ENCODE assay signal across 8 cellular contexts in the genomic region with DNA sequence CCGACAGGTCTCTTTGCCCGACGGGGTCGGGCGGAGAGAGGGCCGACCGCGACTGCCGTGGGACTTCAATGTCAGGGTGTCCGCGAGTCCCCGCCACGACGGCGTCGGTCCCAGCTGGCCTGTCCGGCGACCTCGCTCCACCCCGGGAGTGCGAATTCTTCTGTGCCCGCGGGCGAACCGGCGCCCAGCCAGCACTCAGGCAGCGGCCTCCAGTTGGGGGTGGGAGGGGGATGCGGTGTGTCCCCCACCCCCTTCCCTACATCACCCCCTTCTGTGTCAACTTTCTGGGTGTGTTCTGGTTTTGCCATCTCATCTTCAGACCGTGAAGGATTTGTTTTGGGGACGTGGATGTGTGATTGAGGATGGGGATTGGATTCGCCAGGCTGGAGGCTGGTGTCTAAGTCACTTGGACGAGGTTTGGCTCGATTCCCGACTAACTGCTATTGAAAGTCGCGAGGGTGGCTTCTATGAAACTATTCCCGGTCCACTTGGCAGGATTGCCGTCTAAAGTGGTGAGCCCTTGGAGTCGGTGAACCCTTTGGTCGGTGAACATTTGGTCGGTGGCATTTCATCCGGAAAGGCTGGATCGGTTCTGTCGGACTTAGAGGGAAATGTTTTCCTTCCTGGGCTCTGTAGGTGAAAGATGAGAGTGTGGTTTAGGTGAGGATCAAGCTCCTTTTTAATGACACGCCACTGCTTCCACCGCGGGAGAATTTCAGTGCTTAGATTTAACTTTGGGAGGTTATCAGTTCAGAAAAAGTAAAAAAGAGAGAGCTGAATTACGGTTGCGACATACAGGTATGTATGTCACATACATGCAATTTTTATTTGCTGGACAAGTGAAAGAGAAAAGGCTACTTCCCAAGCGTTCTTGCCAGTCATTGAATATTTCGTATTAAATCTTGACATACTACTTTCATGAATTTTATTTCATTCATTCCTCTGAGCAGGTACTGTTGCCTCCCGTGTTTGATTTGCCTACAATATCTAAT. TPM values are rescaled to one million over a fixed set of nuclear protein-coding genes. Genes with fewer than 3 reads are reported as not detected.
DNase-seq lines count a peak whose midpoint lies in the region; TF ChIP-seq lines count a peak whose summit lies in the region.

No MANE protein-coding gene starts in this region.

- H3K36me3 ChIP-seq in adipocyte (ENCODE audit: control insufficient read depth, insufficient read depth, low read length, severe bottlenecking) (no peaks in the 10 kb centered on the region), right atrium auricular region (no peaks in the 10 kb centered on the region), prostate gland (no peaks in the 10 kb centered on the region)

- no peak overlapping the region for H3K23ac ChIP-seq in H9 (ENCODE audit: insufficient read length, low read depth, low read length)

- H3K79me1 ChIP-seq in H9 (ENCODE audit: insufficient read depth, low read depth, low read length, poor library complexity, severe bottlenecking): no peaks in the 10 kb centered on the region

- TF ChIP-seq CTCF in H9 (conservative IDR thresholded peaks at IDR 0.05) (no peak), right atrium auricular region (IDR thresholded peaks at IDR 0.05) (no peak), prostate gland (IDR thresholded peaks at IDR 0.05) (no peak)

- no peak for TF ChIP-seq POLR2A in prostate gland (IDR thresholded peaks at IDR 0.05)

- DNase-seq in NOMO-1 (lab: John Stamatoyannopoulos, UW; ENCODE audit: unreplicated experiment in 2 of 2) (peak; percentile 7 to 13), NOMO-1 treated with DMSO at 0.1 percent for 48 hours (lab: John Stamatoyannopoulos, UW; ENCODE audit: unreplicated experiment) (no peak), H9 (peak; percentile 32), NCI-H1694 treated with DMSO at 0.1 percent for 48 hours (lab: John Stamatoyannopoulos, UW) (peak; percentile 22), adipocyte (ENCODE audit: low read depth) (peak; percentile 77), right atrium auricular region (ENCODE audit: low spot score) (peak; percentile 68), prostate gland (ENCODE audit: low spot score) (peak; percentile 59)
- DNase-seq in activated effector memory CD4-positive, alpha-beta T cell treated with Interleukin-2 at 50 U/mL for 16 hours: no peak

- peak overlapping the region in 2 of 3 experiments; percentile 57 to 65; a peak in 2 of 7 replicates for H3K27ac Mint-ChIP-seq in H9

- H2BK120ac ChIP-seq in H9 (ENCODE audit: low read depth, low read length, poor library complexity, severe bottlenecking): no peak overlapping the region

- H3T11ph ChIP-seq in H9 (ENCODE audit: low read length): no peak overlapping the region

- peak overlapping the region; percentile 85 for H3K4me2 ChIP-seq in H9 (ENCODE audit: insufficient read depth, insufficient read length, low read length)

- no peak overlapping the region for H3K56ac ChIP-seq in H9 (ENCODE audit: insufficient read length, low read depth, low read length)

- peaks cover 13% of the 10 kb centered on the region for H3K23me2 ChIP-seq in H9 (ENCODE audit: insufficient read length, low read depth, low read length, poor library complexity, severe bottlenecking)

- H3K4me1 ChIP-seq in H9 (ENCODE audit: insufficient read depth, low read length): peaks cover 2% of the 10 kb centered on the region; the same call in 1 of the 2 replicates
- H3K4me1 ChIP-seq in adipocyte (ENCODE audit: control insufficient read depth, insufficient read depth, low read length): peaks cover 34% of the 10 kb centered on the region
- peaks cover 0 to 43% of the 10 kb centered on the region in 2 donors for H3K4me1 ChIP-seq in right atrium auricular region
- peaks cover 5% of the 10 kb centered on the region for H3K4me1 ChIP-seq in prostate gland (replicated peaks)

- no peaks in the 10 kb centered on the region for H3K36me3 Mint-ChIP-seq in H9 (ENCODE audit: insufficient read depth in 1 of 3, low read depth in 3 of 3)

- H3K4me1 Mint-ChIP-seq in H9: peaks cover 20 to 38% of the 10 kb centered on the region in 2 experiments

- H2BK20ac ChIP-seq in H9 (ENCODE audit: low read depth, low read length, poor library complexity, severe bottlenecking): no peak overlapping the region

- H3K27ac ChIP-seq in H9 (ENCODE audit: insufficient read length, low read depth, low read length): no peak overlapping the region
- peak overlapping the region; percentile 95 to 96 for H3K27ac ChIP-seq in right atrium auricular region
- H3K27ac ChIP-seq in prostate gland: peak overlapping the region; percentile 87 to 92

- peaks cover 5% of the 10 kb centered on the region for H3K27me3 Mint-ChIP-seq in H9 (ENCODE audit: low read depth)

- H3K9me3 Mint-ChIP-seq in H9: no peaks in the 10 kb centered on the region

- H3K4me3 ChIP-seq in adipocyte (ENCODE audit: low read length) (peak overlapping the region; percentile 88), right atrium auricular region (peak overlapping the region; percentile 95 to 99), prostate gland (peak overlapping the region; percentile 93 to 98)

- peaks cover 3% of the 10 kb centered on the region; the same call in 1 of the 2 replicates for H3K79me2 ChIP-seq in H9 (ENCODE audit: insufficient read depth, low read length)

- H3K4me3 Mint-ChIP-seq in H9: no peak overlapping the region; a peak in 2 of 5 replicates

- H2AFZ ChIP-seq in H9 (ENCODE audit: low read length): no peak overlapping the region

- H4K8ac ChIP-seq in H9 (replicated peaks; ENCODE audit: insufficient read length, low read depth, low read length): no peak overlapping the region

- WGBS in H9 (ENCODE audit: extremely low coverage, insufficient read length, low lambda C conversion rate): no CpG with 5 or more reads among the region's 52 CpGs
- 2% methylated on average over 49 of the region's 52 CpGs for WGBS in prostate gland

- no peak overlapping the region for H2AK5ac ChIP-seq in H9 (ENCODE audit: insufficient read length, low read length)

- no peak overlapping the region for H3K4ac ChIP-seq in H9 (ENCODE audit: low read depth, low read length)

- peak overlapping the region; percentile 74 for H3K9ac ChIP-seq in H9 (ENCODE audit: extremely low read depth, insufficient read length, low read length)
- H3K9ac ChIP-seq in adipocyte (ENCODE audit: low read length): peak overlapping the region; percentile 94

- intact Hi-C loops in prostate gland (cut with DNase I): loop anchor here (5.0 kb wide), 1 partner anchor 383 kb away; no protein-coding TSS in a partner anchor

- no peak overlapping the region for H4K5ac ChIP-seq in H9 (ENCODE audit: insufficient read length, low read depth, low read length)

- H3K27me3 ChIP-seq in H9 (ENCODE audit: insufficient read depth, low read length): no peaks in the 10 kb centered on the region
- no peaks in the 10 kb centered on the region for H3K27me3 ChIP-seq in adipocyte (replicated peaks; ENCODE audit: control insufficient read depth, insufficient read depth, low read length)
- H3K27me3 ChIP-seq in right atrium auricular region: no peaks in the 10 kb centered on the region
- H3K27me3 ChIP-seq in prostate gland (replicated peaks; ENCODE audit: insufficient read depth): no peaks in the 10 kb centered on the region

- H4K91ac ChIP-seq in H9 (ENCODE audit: insufficient read length, low read depth, low read length): no peak overlapping the region

- H3K9me3 ChIP-seq in H9 (ENCODE audit: control insufficient read depth, low read depth, low read length) (no peaks in the 10 kb centered on the region), adipocyte (ENCODE audit: control insufficient read depth, low read length) (no peaks in the 10 kb centered on the region), right atrium auricular region (no peaks in the 10 kb centered on the region), prostate gland (no peaks in the 10 kb centered on the region)

- H4K20me1 ChIP-seq in H9 (ENCODE audit: control insufficient read depth, insufficient read depth, insufficient read length): no peaks in the 10 kb centered on the region

- no peak overlapping the region for H3K18ac ChIP-seq in H9 (ENCODE audit: insufficient read length, low read depth, low read length)

- no peak overlapping the region for H2BK12ac ChIP-seq in H9 (ENCODE audit: insufficient read length, low read depth, low read length)

- no peak overlapping the region for H2BK5ac ChIP-seq in H9 (ENCODE audit: insufficient read length, low read length)

- no peak overlapping the region for H2BK15ac ChIP-seq in H9 (ENCODE audit: low read depth, low read length)

- H3K14ac ChIP-seq in H9 (ENCODE audit: insufficient read depth, low read length): peak overlapping the region; percentile 76; the same call in 1 of the 2 replicates

RNA-seq across cellular contexts. Expression of gene ABCD3, which starts 0.8 kb away (rescaled TPM):
- 32.0 and 35.2 TPM in 2 replicates for total RNA-seq in H9 (2021)
- total RNA-seq in right atrium auricular region: 10 to 100 TPM; 24.6 to 54.1 TPM
- 10 to 100 TPM; 35.5 to 38.5 TPM for total RNA-seq in prostate gland

Comparison
In these comparisons a context has a peak if more than half of its experiments do, and no peak if none do; other contexts are left out.
1. DNase-seq: peak in NOMO-1 (2 of 2), H9 (single experiment), NCI-H1694 treated with DMSO at 0.1 percent for 48 hours (single experiment), adipocyte (single experiment), right atrium auricular region (single experiment) and prostate gland (single experiment); none in NOMO-1 treated with DMSO at 0.1 percent for 48 hours (single experiment) and activated effector memory CD4-positive, alpha-beta T cell treated with Interleukin-2 at 50 U/mL for 16 hours (single experiment).
2. Peak in every context shown above with its lines, with median percentiles within 50 percentile points of each other: H3K4me3 ChIP-seq.